ENCODE assay signal across 26 cellular contexts in genomic region chr3:115254492-115255196, GRCh38.
DNase-seq lines count a peak whose midpoint lies in the region; ATAC-seq, FAIRE-seq and TF ChIP-seq lines count a peak whose summit lies in the region.
"Had no signal": no experiment of that assay in that cellular context is flagged by ENCODE, and none has a peak within 500 bp of the region (broad histone marks: within the 10 kb centered on the region; RNA-seq: fewer than 3 reads in every experiment).

No MANE protein-coding gene starts in this region.

- DNase-seq in NCI-H69 (lab: John Stamatoyannopoulos, UW) (peak; percentile 53), K562 (ENCODE audit: extremely low read depth in 1 of 4, low spot score in 3 of 4) (peak in 1 of 4 experiments; percentile 9), spleen (peak; percentile 86), NCI-H1092 (lab: John Stamatoyannopoulos, UW) (no peak), cerebellum (ENCODE audit: low spot score) (no peak)
- DNase-seq in activated naive CD4-positive, alpha-beta T cell treated with Interleukin-2 at 50 U/mL for 16 hours, result no peak
- DNase-seq: activated CD4-positive, alpha-beta T cell treated with anti-CD3 and anti-CD28 coated beads, Interleukin-2, amount 10 ng/mL, durations not matched to agents 7 days and 5 days; activated naive CD4-positive, alpha-beta T cell treated with anti-CD3 and anti-CD28 coated beads, Interleukin-2, amount 10 ng/mL, durations not matched to agents 7 days and 5 days; activated T-cell treated with anti-CD3 and anti-CD28 coated beads, Interleukin-2, amount 50 U/mL, for 72 hours; amniotic stem cell; cortex of kidney; esophagus squamous epithelium; kidney glomerular epithelial cell; naive B cell; NCI-H510A treated with DMSO at 0.1 percent for 48 hours; stimulated activated CD4-positive, alpha-beta T cell treated with anti-CD3 and anti-CD28 coated beads, Interleukin-4, amount 100 ng/mL, for 4 hours; stimulated activated naive CD4-positive, alpha-beta T cell treated with Interleukin-2 at 50 U/mL for 16 hours; T-helper 2 cell had no signal

- no TSS peak for BruUV-seq in K562 (replicated peaks; lab: Mats Ljungman, UMichigan)

- H3K36me3 ChIP-seq in K562 (ENCODE audit: control insufficient read depth, insufficient read depth, low read length), result no peaks in the 10 kb centered on the region
- H3K36me3 ChIP-seq in iPS-15b (ENCODE audit: control insufficient read depth, insufficient read depth, low read length), result no peaks in the 10 kb centered on the region
- H3K36me3 ChIP-seq in spleen, result no peaks in the 10 kb centered on the region
- H3K36me3 ChIP-seq: breast epithelium, esophagus squamous epithelium, gastroesophageal sphincter had no signal

- no peaks in the 10 kb centered on the region for H3K9me1 ChIP-seq in K562 (ENCODE audit: control insufficient read depth, insufficient read depth, low read length)

- peaks cover 0 to 6% of the 10 kb centered on the region in 2 experiments; a peak in 2 of 5 replicates for H3K4me1 ChIP-seq in K562 (replicated peaks in 1 of 2; ENCODE audit: control insufficient read depth in 2 of 2, insufficient read depth in 2 of 2, low read length in 2 of 2)
- H3K4me1 ChIP-seq in iPS-15b (ENCODE audit: control insufficient read depth, insufficient read depth, low read length), result no peaks in the 10 kb centered on the region
- H3K4me1 ChIP-seq in spleen, result peaks cover 0 to 8% (median 0%) of the 10 kb centered on the region in 6 donors
- H3K4me1 ChIP-seq: breast epithelium, esophagus squamous epithelium, gastroesophageal sphincter had no signal

- H3K27ac ChIP-seq in K562 (ENCODE audit: extremely low read depth, low read depth, low read length) (no peak overlapping the region; the same call in 2 of the 3 replicates), spleen (peak overlapping the region in 3 of 8 donors; percentile 21 to 53 (median 43))
- H3K27ac ChIP-seq: breast epithelium, esophagus squamous epithelium, gastroesophageal sphincter, SK-N-MC, VCaP had no signal

- WGBS in K562 (ENCODE audit: insufficient coverage, low coverage, missing lambda C conversion rate), result 11% methylated on average over 12 of the region's 23 CpGs
- 82 to 90% (median 87%) methylated on average over 11 to 23 of the region's 23 CpGs for WGBS in spleen, 5 donors

- TF ChIP-seq EP300 in K562 (IDR thresholded peaks at IDR 0.05; ENCODE audit: low read length), result no peak

- CTCF ChIA-PET in K562 (lab: Yijun Ruan, JAX; ENCODE audit: low intra/inter-chr PET ratio), result no interaction called here

- TF ChIP-seq RAD21 in K562 (CRISPR knock-in tag; conservative IDR thresholded peaks at IDR 0.05 in 1 of 2, IDR thresholded peaks at IDR 0.05 in 1 of 2), result no peak

- H3K27me3 ChIP-seq in K562 (ENCODE audit: control insufficient read depth in 2 of 2, insufficient read depth in 2 of 2, low read length in 2 of 2) (no peaks in the 10 kb centered on the region), iPS-15b (ENCODE audit: control insufficient read depth, insufficient read depth, low read length) (no peaks in the 10 kb centered on the region), spleen (replicated peaks in 1 of 7) (no peaks in the 10 kb centered on the region)
- H3K27me3 ChIP-seq: breast epithelium, esophagus squamous epithelium, gastroesophageal sphincter had no signal

- no peak for TF ChIP-seq CTCF in K562 (IDR thresholded peaks at IDR 0.05 in 2 of 3, conservative IDR thresholded peaks at IDR 0.05 in 1 of 3; ENCODE audit: insufficient read depth in 2 of 3, low read depth in 1 of 3, low read length in 3 of 3)
- TF ChIP-seq CTCF in spleen (IDR thresholded peaks at IDR 0.05 in 8 of 11, conservative IDR thresholded peaks at IDR 0.05 in 3 of 11), result peak in 2 of 11 experiments; percentile 7 to 22

- H3K4me3 ChIP-seq in K562 (no peak overlapping the region), iPS-15b (ENCODE audit: low read depth, low read length) (peak overlapping the region; percentile 13), spleen (peak overlapping the region in 1 of 8 donors; percentile 6)
- H3K4me3 ChIP-seq: breast epithelium, esophagus squamous epithelium, gastroesophageal sphincter, SK-N-MC had no signal

- TF ChIP-seq POLR2A in K562 (conservative IDR thresholded peaks at IDR 0.05) (no peak), spleen (IDR thresholded peaks at IDR 0.05) (no peak)

- in situ Hi-C loops in K562 (cut with MboI), result no loop called here

- no peaks in the 10 kb centered on the region for H4K20me1 ChIP-seq in K562 (replicated peaks; ENCODE audit: control insufficient read depth, insufficient read depth, low read length)

- no peak for FAIRE-seq in K562 (lab: Jason Lieb, UNC)
- FAIRE-seq: HTR-8/SVneo had no signal

- intact Hi-C loops in K562 (cut with micrococcal nuclease), result no loop called here
- intact Hi-C loops in spleen (cut with DNase I; ENCODE audit: low total_unique reads), result no loop called here

- H3K9ac ChIP-seq in K562 (ENCODE audit: insufficient read depth in 1 of 2, low read depth in 2 of 2, low read length in 2 of 2) (no peak overlapping the region), iPS-15b (ENCODE audit: low read depth, low read length) (no peak overlapping the region)

- H3K79me2 ChIP-seq in K562 (ENCODE audit: control insufficient read depth, insufficient read depth, low read length), result no peaks in the 10 kb centered on the region

- H2AFZ ChIP-seq in K562 (ENCODE audit: low read depth, low read length), result peak overlapping the region; percentile 40; the same call in 1 of the 2 replicates

- POLR2A ChIA-PET in K562 (lab: Yijun Ruan, JAX), result no interaction called here

- peak overlapping the region; percentile 37 for H3K4me2 ChIP-seq in K562 (ENCODE audit: insufficient read depth, low read length)

- H3K9me3 ChIP-seq in K562 (replicated peaks; ENCODE audit: control insufficient read depth, insufficient read depth, low read depth, low read length) (no peaks in the 10 kb centered on the region), iPS-15b (ENCODE audit: control insufficient read depth, insufficient read depth, low read length) (no peaks in the 10 kb centered on the region), spleen (peaks cover 0 to 31% (median 8%) of the 10 kb centered on the region in 8 donors)
- H3K9me3 ChIP-seq: breast epithelium, esophagus squamous epithelium had no signal

- ATAC-seq in K562 (no peak; the same call in 2 of the 3 replicates), HG03460 (IDR thresholded peaks at IDR 0.05; ENCODE audit: unreplicated experiment) (no peak)
- ATAC-seq: activated T-cell treated with anti-CD3 and anti-CD28 coated beads, Interleukin-2, amount 50 U/mL, for 72 hours; gastroesophageal sphincter; Panc1 had no signal

TF ChIP-seq in K562, 482 proteins besides CTCF, POLR2A, EP300 and RAD21 (continues in another document):
- TF ChIP-seq FIP1L1 (IDR thresholded peaks at IDR 0.05; ENCODE audit: low read depth, low read length, poor library complexity, severe bottlenecking), result no peak
- TF ChIP-seq JUND (IDR thresholded peaks at IDR 0.05; ENCODE audit: borderline replicate concordance, low read depth, low read length), result no peak
- no peak for TF ChIP-seq JUND (tag; IDR thresholded peaks at IDR 0.05; ENCODE audit: borderline replicate concordance, low read depth, low read length)
- TF ChIP-seq ZNF398 (CRISPR knock-in tag; IDR thresholded peaks at IDR 0.05), result no peak
- TF ChIP-seq AFF4 (CRISPR knock-in tag; IDR thresholded peaks at IDR 0.05), result no peak
- no peak for TF ChIP-seq PRMT5 (CRISPR knock-in tag; IDR thresholded peaks at IDR 0.05)
- no peak for TF ChIP-seq ZNF12 (CRISPR knock-in tag; IDR thresholded peaks at IDR 0.05)

Comparison
In these comparisons a context has a peak if more than half of its experiments do, and no peak if none do; other contexts are left out.
1. DNase-seq: peak in NCI-H69 (single experiment) and spleen (single experiment); none in NCI-H1092 (single experiment), cerebellum (single experiment) and activated naive CD4-positive, alpha-beta T cell treated with Interleukin-2 at 50 U/mL for 16 hours (single experiment).